8 cellular contexts compared by ENCODE assay signal in the genomic region with DNA sequence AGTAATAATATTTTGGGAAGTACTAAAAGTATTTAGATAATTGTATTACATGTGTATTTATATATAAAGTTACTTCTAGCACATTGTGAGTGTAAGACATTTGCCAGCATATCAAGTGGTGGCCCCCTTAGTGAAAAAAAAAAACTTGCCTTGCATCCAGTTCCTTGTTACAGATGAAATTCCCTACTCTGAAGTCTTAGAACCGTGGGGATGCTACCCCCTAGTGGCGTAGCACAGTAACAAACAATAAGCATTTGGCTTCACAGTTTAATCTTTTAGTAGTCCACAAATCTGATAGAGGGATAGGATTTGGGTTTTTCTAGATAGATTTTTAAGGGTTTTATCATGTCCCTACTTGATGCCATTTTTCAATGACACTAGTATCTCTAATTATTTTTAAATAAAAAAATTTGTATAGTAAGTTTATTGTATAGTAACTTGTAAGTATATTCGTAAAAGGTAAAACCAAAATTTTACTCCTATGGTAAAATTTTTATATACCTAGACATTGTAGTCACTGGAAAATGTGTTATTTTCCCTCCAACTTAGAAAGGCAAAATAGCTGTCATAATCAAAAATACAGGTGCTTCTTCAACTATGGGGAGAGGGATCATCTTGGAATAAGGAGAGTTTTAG. TPM values are rescaled to one million over a fixed set of nuclear protein-coding genes. Genes with fewer than 3 reads are reported as not detected.
DNase-seq lines count a peak whose midpoint lies in the region; ATAC-seq and TF ChIP-seq lines count a peak whose summit lies in the region.

No MANE protein-coding gene starts in this region.

- in situ Hi-C loops in G401 (cut with HindIII; ENCODE audit: low sequenced_read_pairs): no loop called here

- DNase-seq in G401 (ENCODE audit: low spot score) (peak; percentile 81), HFF-Myc (ENCODE audit: extremely low read depth, low read depth) (peak; percentile 52), NCI-H1436 treated with DMSO at 0.1 percent for 48 hours (lab: John Stamatoyannopoulos, UW) (peak; percentile 72), SW 1271 (lab: John Stamatoyannopoulos, UW) (peak; percentile 26 to 79), adipocyte (ENCODE audit: low read depth) (peak; percentile 86), left ventricle myocardium superior (no peak), sciatic nerve (ENCODE audit: low spot score) (peak; percentile 69), GOT3 (lab: John Stamatoyannopoulos, UW) (no peak)

- no peaks in the 10 kb centered on the region for H3K9me3 ChIP-seq in adipocyte (ENCODE audit: control insufficient read depth, low read length)

- H3K4me3 ChIP-seq in HFF-Myc (replicated peaks; ENCODE audit: low read depth, low read length) (no peak overlapping the region), adipocyte (ENCODE audit: low read length) (no peak overlapping the region)

- TF ChIP-seq CTCF in HFF-Myc (IDR thresholded peaks at IDR 0.05; ENCODE audit: low read depth, low read length, missing control alignments): peak; percentile 80

- intact Hi-C loops in left ventricle myocardium superior (cut with micrococcal nuclease): loop anchor here (5.0 kb wide), 1 partner anchor 381 kb away; no protein-coding TSS in a partner anchor
- intact Hi-C loops in sciatic nerve (cut with DNase I): loop anchor here (10.0 kb wide), 1 partner anchor 379 kb away; no protein-coding TSS in a partner anchor

- H3K27me3 ChIP-seq in adipocyte (replicated peaks; ENCODE audit: control insufficient read depth, insufficient read depth, low read length): no peaks in the 10 kb centered on the region

- H3K4me1 ChIP-seq in adipocyte (ENCODE audit: control insufficient read depth, insufficient read depth, low read length): no peaks in the 10 kb centered on the region

- no peak overlapping the region for H3K9ac ChIP-seq in adipocyte (ENCODE audit: low read length)

- ATAC-seq in left ventricle myocardium superior (peak; percentile 64), sciatic nerve (peak; percentile 71)

- H3K36me3 ChIP-seq in adipocyte (ENCODE audit: control insufficient read depth, insufficient read depth, low read length, severe bottlenecking): peaks cover 42% of the 10 kb centered on the region

RNA-seq across cellular contexts. Expression of gene SMC4, which starts 14.3 kb away (rescaled TPM):
- total RNA-seq in G401 (2014; rRNA removed; shearing (Covaris generic)): 112 and 168 TPM in 2 replicates
- total RNA-seq in left ventricle myocardium superior: 19.4 TPM
- 21.4 TPM for total RNA-seq in sciatic nerve

RNA-seq across cellular contexts. Expression of gene IFT80, which starts 14.7 kb away (rescaled TPM):
- 24.8 and 53.4 TPM in 2 replicates for total RNA-seq in G401 (2014; rRNA removed; shearing (Covaris generic))
- total RNA-seq in left ventricle myocardium superior: 9.8 TPM
- total RNA-seq in sciatic nerve: 26.8 TPM

RNA-seq across cellular contexts. Expression of gene TRIM59, which starts 35.9 kb away (rescaled TPM):
- 0.06 TPM in 1 of 2 replicates, not detected in the other for total RNA-seq in G401 (2014; rRNA removed; shearing (Covaris generic))
- total RNA-seq in left ventricle myocardium superior (0.40 TPM), sciatic nerve (1.4 TPM)

Comparison
In these comparisons a context has a peak if more than half of its experiments do, and no peak if none do; other contexts are left out.
1. DNase-seq: peak in G401 (single experiment), HFF-Myc (single experiment), NCI-H1436 treated with DMSO at 0.1 percent for 48 hours (single experiment), SW 1271 (2 of 2), adipocyte (single experiment) and sciatic nerve (single experiment); none in left ventricle myocardium superior (single experiment) and GOT3 (single experiment).